17 cellular contexts compared by ENCODE assay signal in the genomic region with DNA sequence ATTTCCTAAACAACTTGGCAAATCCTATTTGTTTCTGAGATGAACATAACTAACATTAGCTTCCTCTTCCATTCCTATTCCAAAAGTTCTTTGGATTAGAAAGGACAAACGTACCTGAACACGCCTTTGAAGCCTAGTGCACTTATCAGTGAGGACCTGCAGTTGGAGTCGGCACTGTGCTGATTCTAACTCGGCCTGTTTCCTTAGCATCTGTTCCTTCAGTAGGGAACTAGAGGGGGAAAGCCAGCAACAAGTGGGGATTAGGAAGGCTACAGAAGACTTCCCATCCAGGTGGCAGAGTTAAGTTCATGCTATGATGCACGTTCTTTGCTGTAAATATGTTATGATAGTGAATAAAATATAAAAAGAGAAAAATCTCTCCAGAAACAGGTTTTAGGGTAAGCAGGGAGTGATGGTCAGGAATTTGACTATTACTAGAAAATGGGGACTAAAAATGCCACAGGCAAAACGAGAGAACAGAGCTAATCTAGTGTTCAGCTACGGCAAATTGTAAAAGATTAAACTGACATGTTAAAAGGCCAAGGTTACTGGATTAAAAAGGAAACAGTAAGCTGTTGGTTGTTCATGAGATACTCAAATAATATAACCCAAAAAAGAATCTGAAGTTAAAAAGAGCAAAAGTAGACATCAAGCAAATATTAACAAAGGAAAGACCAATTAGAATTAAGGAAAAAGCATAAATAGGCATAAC. TPM values are rescaled to one million over a fixed set of nuclear protein-coding genes. Genes with fewer than 3 reads are reported as not detected.
DNase-seq lines count a peak whose midpoint lies in the region; ATAC-seq and TF ChIP-seq lines count a peak whose summit lies in the region.
"Had no signal": no experiment of that assay in that cellular context is flagged by ENCODE, and none has a peak within 500 bp of the region (broad histone marks: within the 10 kb centered on the region; RNA-seq: fewer than 3 reads in every experiment).

No MANE protein-coding gene starts in this region.

- H3K4me3 Mint-ChIP-seq in CD4-positive, CD25-positive, alpha-beta regulatory T cell: no peak overlapping the region
- no peak overlapping the region for H3K4me3 Mint-ChIP-seq in CD4-positive, alpha-beta memory T cell
- H3K4me3 Mint-ChIP-seq: H9 had no signal

- WGBS in body of pancreas, 2 donors: 19 to 20% methylated on average over 7 of the region's 7 CpGs
- 13% methylated on average over 7 of the region's 7 CpGs for WGBS in right lobe of liver (ENCODE audit: insufficient coverage, low coverage, low lambda C conversion rate, missing lambda C conversion rate)

- no peaks in the 10 kb centered on the region for H3K9me3 ChIP-seq in CD4-positive, CD25-positive, alpha-beta regulatory T cell (ENCODE audit: control insufficient read depth in 2 of 2, low read length in 2 of 2)
- no peaks in the 10 kb centered on the region for H3K9me3 ChIP-seq in CD4-positive, alpha-beta memory T cell (ENCODE audit: control insufficient read depth in 1 of 2, low read length in 2 of 2)
- H3K9me3 ChIP-seq in body of pancreas: no peaks in the 10 kb centered on the region
- H3K9me3 ChIP-seq in right lobe of liver: no peaks in the 10 kb centered on the region
- H3K9me3 ChIP-seq: SJCRH30 had no signal

- H3K27me3 Mint-ChIP-seq in CD4-positive, CD25-positive, alpha-beta regulatory T cell: no peaks in the 10 kb centered on the region
- no peaks in the 10 kb centered on the region for H3K27me3 Mint-ChIP-seq in CD4-positive, alpha-beta memory T cell

- no peak overlapping the region for H3K27ac ChIP-seq in CD4-positive, CD25-positive, alpha-beta regulatory T cell (ENCODE audit: insufficient read depth, low read length, poor library complexity, severe bottlenecking)
- no peak overlapping the region for H3K27ac ChIP-seq in CD4-positive, alpha-beta memory T cell (ENCODE audit: low read depth, low read length)
- H3K27ac ChIP-seq in body of pancreas (peak overlapping the region in 3 of 4 donors; percentile 55 to 75 (median 60)), right lobe of liver (peak overlapping the region; percentile 15 to 78 (median 68))
- H3K27ac ChIP-seq: SJCRH30 had no signal

- no peaks in the 10 kb centered on the region for H3K9me3 Mint-ChIP-seq in CD4-positive, CD25-positive, alpha-beta regulatory T cell
- no peaks in the 10 kb centered on the region for H3K9me3 Mint-ChIP-seq in CD4-positive, alpha-beta memory T cell
- H3K9me3 Mint-ChIP-seq: H9 had no signal

- TF ChIP-seq CTCF in body of pancreas (IDR thresholded peaks at IDR 0.05) (no peak), right lobe of liver (IDR thresholded peaks at IDR 0.05) (no peak)

- no peak for TF ChIP-seq POLR2A in body of pancreas (IDR thresholded peaks at IDR 0.05)
- TF ChIP-seq POLR2A in right lobe of liver (IDR thresholded peaks at IDR 0.05): no peak

- no peak for ATAC-seq in CD4-positive, CD25-positive, alpha-beta regulatory T cell (ENCODE audit: low read depth in 2 of 2)
- ATAC-seq in body of pancreas (peak; percentile 25), right lobe of liver (peak; percentile 57 to 68 (median 62)), HG02623 (IDR thresholded peaks at IDR 0.05; ENCODE audit: unreplicated experiment) (no peak)
- ATAC-seq: PC-3 had no signal

- no peak overlapping the region for H3K4me3 ChIP-seq in CD4-positive, CD25-positive, alpha-beta regulatory T cell (ENCODE audit: low read depth, low read length)
- no peak overlapping the region for H3K4me3 ChIP-seq in CD4-positive, alpha-beta memory T cell (ENCODE audit: low read length in 2 of 2)
- H3K4me3 ChIP-seq in body of pancreas (no peak overlapping the region), right lobe of liver (no peak overlapping the region)
- H3K4me3 ChIP-seq: SJCRH30 had no signal

- peaks cover 0 to 9% (median 0%) of the 10 kb centered on the region in 4 donors for H3K4me1 Mint-ChIP-seq in CD4-positive, CD25-positive, alpha-beta regulatory T cell
- no peaks in the 10 kb centered on the region for H3K4me1 Mint-ChIP-seq in CD4-positive, alpha-beta memory T cell
- H3K4me1 Mint-ChIP-seq: H9 had no signal

- H3K36me3 Mint-ChIP-seq in CD4-positive, CD25-positive, alpha-beta regulatory T cell: peaks cover 15% of the 10 kb centered on the region
- H3K36me3 Mint-ChIP-seq in CD4-positive, alpha-beta memory T cell: peaks cover 28 to 62% of the 10 kb centered on the region in 2 donors

- no peaks in the 10 kb centered on the region for H3K4me1 ChIP-seq in CD4-positive, CD25-positive, alpha-beta regulatory T cell (ENCODE audit: control insufficient read depth, insufficient read depth, low read length, poor library complexity, severe bottlenecking)
- H3K4me1 ChIP-seq in CD4-positive, alpha-beta memory T cell (ENCODE audit: insufficient read depth, low read length): no peaks in the 10 kb centered on the region
- peaks cover 62% of the 10 kb centered on the region for H3K4me1 ChIP-seq in body of pancreas
- peaks cover 0 to 32% (median 12%) of the 10 kb centered on the region in 4 donors for H3K4me1 ChIP-seq in right lobe of liver
- H3K4me1 ChIP-seq: SJCRH30 had no signal

- POLR2A ChIA-PET in CD4-positive, alpha-beta memory T cell (lab: Charles Lee; ENCODE audit: partially characterized antibody): no interaction called here

- intact Hi-C loops in CD4-positive, alpha-beta memory T cell (cut with micrococcal nuclease): no loop called here
- intact Hi-C loops in body of pancreas (cut with DNase I) (no loop called here), right lobe of liver (cut with DNase I) (no loop called here)

- peaks cover 73% of the 10 kb centered on the region for H3K36me3 ChIP-seq in CD4-positive, CD25-positive, alpha-beta regulatory T cell (ENCODE audit: control insufficient read depth, insufficient read depth, low read length)
- peaks cover 29% of the 10 kb centered on the region for H3K36me3 ChIP-seq in CD4-positive, alpha-beta memory T cell (ENCODE audit: insufficient read depth, low read length)
- H3K36me3 ChIP-seq in body of pancreas (replicated peaks in 1 of 2; ENCODE audit: insufficient read depth in 1 of 2, low read depth in 2 of 2) (no peaks in the 10 kb centered on the region), right lobe of liver (peaks cover 0 to 7% (median 3%) of the 10 kb centered on the region in 4 donors)

- H3K27ac Mint-ChIP-seq in CD4-positive, CD25-positive, alpha-beta regulatory T cell: peak overlapping the region in 2 of 3 donors; percentile 15 to 54
- H3K27ac Mint-ChIP-seq in CD4-positive, alpha-beta memory T cell: peak overlapping the region in 4 of 7 donors; percentile 10 to 48 (median 34)

- CTCF ChIA-PET in CD4-positive, alpha-beta memory T cell (lab: Charles Lee; ENCODE audit: partially characterized antibody): interaction anchor here (0.6 to 3.6 kb wide), 2 partner anchors 14 to 158 kb away, joined by 4 to 19 read pairs; no protein-coding TSS in a partner anchor

- no peak for DNase-seq in CD4-positive, CD25-positive, alpha-beta regulatory T cell
- no peak for DNase-seq in CD4-positive, alpha-beta memory T cell
- DNase-seq in body of pancreas (peak in 3 of 4 donors; percentile 27 to 51 (median 28)), right lobe of liver (no peak), globus pallidus (ENCODE audit: low spot score) (no peak), NCI-H510A (lab: John Stamatoyannopoulos, UW) (no peak)
- DNase-seq: ACHN, H9, KBM-7, NCI-H1417 treated with DMSO at 0.1 percent for 48 hours, NCI-H1930, NCI-H2171 treated with DMSO at 0.1 percent for 48 hours, NCI-H446 treated with DMSO at 0.1 percent for 48 hours, NCI-H748 treated with DMSO at 0.1 percent for 48 hours, PC-3, SJCRH30 had no signal

- H3K27me3 ChIP-seq in CD4-positive, CD25-positive, alpha-beta regulatory T cell (ENCODE audit: control insufficient read depth, insufficient read depth, low read length): no peaks in the 10 kb centered on the region
- no peaks in the 10 kb centered on the region for H3K27me3 ChIP-seq in CD4-positive, alpha-beta memory T cell (ENCODE audit: insufficient read depth, low read length)
- no peaks in the 10 kb centered on the region for H3K27me3 ChIP-seq in body of pancreas
- H3K27me3 ChIP-seq in right lobe of liver: no peaks in the 10 kb centered on the region
- H3K27me3 ChIP-seq: SJCRH30 had no signal

RNA-seq across cellular contexts. Expression of gene RFWD3, which starts 28.8 kb away (rescaled TPM):
- total RNA-seq in CD4-positive, CD25-positive, alpha-beta regulatory T cell: 48.5 TPM
- 10 to 100 TPM; 17.8 to 29.5 (median 21.6) TPM for polyA plus RNA-seq in CD4-positive, CD25-positive, alpha-beta regulatory T cell
- total RNA-seq in CD4-positive, alpha-beta memory T cell: 10 to 100 TPM; 59.2 to 64.7 TPM
- polyA plus RNA-seq in CD4-positive, alpha-beta memory T cell: 10 to 100 TPM; 12.3 to 20.6 TPM
- total RNA-seq in body of pancreas (10 to 100 TPM; 10.5 to 12.2 TPM), right lobe of liver (10 to 100 TPM in 1 of 6 experiments, 1 to 10 TPM in 5; 5.4 to 10.3 (median 7.3) TPM)

RNA-seq across cellular contexts. Expression of gene GLG1, which starts 31.0 kb away (rescaled TPM):
- 202 TPM for total RNA-seq in CD4-positive, CD25-positive, alpha-beta regulatory T cell
- 100 to 1,000 TPM; 147 to 156 (median 152) TPM for polyA plus RNA-seq in CD4-positive, CD25-positive, alpha-beta regulatory T cell
- total RNA-seq in CD4-positive, alpha-beta memory T cell: 100 to 1,000 TPM; 173 to 176 TPM
- polyA plus RNA-seq in CD4-positive, alpha-beta memory T cell: 100 to 1,000 TPM; 121 to 209 TPM
- total RNA-seq in body of pancreas: 100 to 1,000 TPM; 103 to 144 TPM
- total RNA-seq in right lobe of liver: 10 to 100 TPM; 42.4 to 65.1 (median 44.7) TPM

Comparison
In these comparisons a context has a peak if more than half of its experiments do, and no peak if none do; other contexts are left out.
1. ATAC-seq: peak in body of pancreas (single experiment) and right lobe of liver (4 of 4); none in CD4-positive, CD25-positive, alpha-beta regulatory T cell (0 of 2) and HG02623 (single experiment).
2. DNase-seq: peak in body of pancreas (3 of 4); none in CD4-positive, CD25-positive, alpha-beta regulatory T cell (0 of 3), CD4-positive, alpha-beta memory T cell (0 of 5), right lobe of liver (0 of 3), globus pallidus (single experiment) and NCI-H510A (single experiment).
3. H3K27ac ChIP-seq: peak in body of pancreas (3 of 4) and right lobe of liver (3 of 3); none in CD4-positive, CD25-positive, alpha-beta regulatory T cell (single experiment) and CD4-positive, alpha-beta memory T cell (single experiment).